ENCODE assay signal across 19 cellular contexts in the genomic region with DNA sequence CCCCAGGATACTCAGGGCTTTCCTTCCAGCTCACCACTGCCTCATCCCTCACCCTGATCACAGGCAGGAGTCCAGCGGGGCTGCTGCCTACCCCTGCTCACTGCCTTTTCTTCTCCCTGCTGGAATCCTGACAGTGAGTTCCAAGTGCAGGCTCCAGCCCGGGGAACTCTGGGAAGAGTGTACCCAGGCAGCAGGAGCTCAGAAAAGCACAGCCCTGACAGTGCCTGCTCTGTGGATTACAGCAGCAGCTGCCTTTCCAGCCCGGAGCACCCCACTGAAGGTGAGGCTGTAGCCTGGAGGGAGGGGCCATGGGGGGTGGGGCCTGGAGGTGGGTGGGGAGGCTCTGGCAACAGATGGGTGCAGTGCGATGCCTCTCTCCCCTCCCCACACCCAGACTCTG.
"Had no signal": no experiment of that assay in that cellular context is flagged by ENCODE, and none has a peak within 500 bp of the region (broad histone marks: within the 10 kb centered on the region; RNA-seq: fewer than 3 reads in every experiment).

No MANE protein-coding gene starts in this region.

- H3K27ac Mint-ChIP-seq: activated CD4-positive, alpha-beta memory T cell treated with anti-CD3 and anti-CD28 coated beads for 36 hours; activated naive CD4-positive, alpha-beta T cell treated with anti-CD3 and anti-CD28 coated beads, Interleukin-2, amount 50 U/mL, for 24 hours; activated T-helper 1 cell treated with anti-CD3 and anti-CD28 coated beads, Interleukin-12 subunit alpha, Interleukin-12 subunit beta, Interleukin-2, Interleukin-4 antibody, amounts not matched to agents 30 ng/mL and 10 ng/mL and 1 ng/mL, durations not matched to agents 14 hours and 24 hours and 36 hours; T-helper 1 cell treated with Interleukin-12 subunit alpha and Interleukin-12 subunit beta and Interleukin-4 antibody, amounts not matched to agents 30 μg/mL and 1 μg/mL, for 36 hours had no signal

- H3K27ac ChIP-seq: foreskin keratinocyte, left lung, prostate gland, stomach, suprapubic skin, transverse colon had no signal

- DNase-seq: activated CD4-positive, alpha-beta memory T cell treated with anti-CD3 and anti-CD28 coated beads for 36 hours; activated CD4-positive, alpha-beta T cell treated with anti-CD3 and anti-CD28 coated beads for 4 hours; activated CD4-positive, CD25-positive, alpha-beta regulatory T cell; activated gamma-delta T cell treated with Interleukin-2 at 50 U/mL for 16 hours; activated T-cell treated with anti-CD3 and anti-CD28 coated beads for 4 hours; body of pancreas; effector memory CD4-positive, alpha-beta T cell; foreskin keratinocyte; naive thymus-derived CD8-positive, alpha-beta T cell; stomach; T1000; transverse colon had no signal

- ATAC-seq: body of pancreas; foreskin keratinocyte; naive thymus-derived CD8-positive, alpha-beta T cell had no signal

- H3K4me3 Mint-ChIP-seq: activated CD4-positive, alpha-beta memory T cell treated with anti-CD3 and anti-CD28 coated beads for 36 hours; activated naive CD4-positive, alpha-beta T cell treated with anti-CD3 and anti-CD28 coated beads, Interleukin-2, amount 50 U/mL, for 24 hours; activated T-helper 1 cell treated with anti-CD3 and anti-CD28 coated beads, Interleukin-12 subunit alpha, Interleukin-12 subunit beta, Interleukin-2, Interleukin-4 antibody, amounts not matched to agents 30 ng/mL and 10 ng/mL and 1 ng/mL, durations not matched to agents 14 hours and 24 hours and 36 hours; central memory CD8-positive, alpha-beta T cell; naive thymus-derived CD8-positive, alpha-beta T cell; T-helper 1 cell treated with Interleukin-12 subunit alpha and Interleukin-12 subunit beta and Interleukin-4 antibody, amounts not matched to agents 30 μg/mL and 1 μg/mL, for 36 hours had no signal

- H3K27me3 Mint-ChIP-seq: activated CD4-positive, alpha-beta memory T cell treated with anti-CD3 and anti-CD28 coated beads for 36 hours; activated naive CD4-positive, alpha-beta T cell treated with anti-CD3 and anti-CD28 coated beads, Interleukin-2, amount 50 U/mL, for 24 hours; central memory CD8-positive, alpha-beta T cell; naive thymus-derived CD8-positive, alpha-beta T cell had no signal

- H3K9me3 Mint-ChIP-seq: activated CD4-positive, alpha-beta memory T cell treated with anti-CD3 and anti-CD28 coated beads for 36 hours; activated naive CD4-positive, alpha-beta T cell treated with anti-CD3 and anti-CD28 coated beads, Interleukin-2, amount 50 U/mL, for 24 hours; activated T-helper 1 cell treated with anti-CD3 and anti-CD28 coated beads, Interleukin-12 subunit alpha, Interleukin-12 subunit beta, Interleukin-2, Interleukin-4 antibody, amounts not matched to agents 30 ng/mL and 10 ng/mL and 1 ng/mL, durations not matched to agents 14 hours and 24 hours and 36 hours; central memory CD8-positive, alpha-beta T cell; naive thymus-derived CD8-positive, alpha-beta T cell; T-helper 1 cell treated with Interleukin-12 subunit alpha and Interleukin-12 subunit beta and Interleukin-4 antibody, amounts not matched to agents 30 μg/mL and 1 μg/mL, for 36 hours had no signal
